ENCODE assay signal across 9 cellular contexts in genomic region chr5:149371296-149371962, GRCh38. TPM values are rescaled to one million over a fixed set of nuclear protein-coding genes. Genes with fewer than 3 reads are reported as not detected.
A peak's percentile ranks its signal among the peaks of the same experiment; 100 is the strongest.
DNase-seq lines count a peak whose midpoint lies in the region; TF ChIP-seq lines count a peak whose summit lies in the region.
"Had no signal": no experiment of that assay in that cellular context is flagged by ENCODE, and none has a peak within 500 bp of the region (broad histone marks: within the 10 kb centered on the region; RNA-seq: fewer than 3 reads in every experiment).

No MANE protein-coding gene starts in this region.

- H3K27ac ChIP-seq in ascending aorta: peak overlapping the region; percentile 77 to 88

- no peaks in the 10 kb centered on the region for H3K9me3 ChIP-seq in ascending aorta

- intact Hi-C loops in ascending aorta (cut with DNase I): no loop called here

- H3K4me3 Mint-ChIP-seq in T-helper 2 cell treated with Interferon-gamma antibody and Interleukin-4, amounts not matched to agents 5 μg/mL and 100 μg/mL, for 36 hours: no peak overlapping the region

- no peaks in the 10 kb centered on the region for H3K36me3 ChIP-seq in ascending aorta

- no peaks in the 10 kb centered on the region for H3K9me3 Mint-ChIP-seq in T-helper 2 cell treated with Interferon-gamma antibody and Interleukin-4, amounts not matched to agents 5 μg/mL and 100 μg/mL, for 36 hours

- H3K27ac Mint-ChIP-seq in T-helper 2 cell treated with Interferon-gamma antibody and Interleukin-4, amounts not matched to agents 5 μg/mL and 100 μg/mL, for 36 hours: no peak overlapping the region

- DNase-seq in HFF-Myc (ENCODE audit: extremely low read depth, low read depth) (no peak), NB4 (ENCODE audit: low read depth) (peak; percentile 66), ascending aorta (ENCODE audit: low spot score in 2 of 2) (peak in 1 of 2 donors; percentile 73), iPS DF 4.7 (ENCODE audit: extremely low read depth, low spot score) (peak; percentile 74), GF-D8 (lab: John Stamatoyannopoulos, UW) (no peak)
- DNase-seq in T-helper 2 cell treated with Interferon-gamma antibody and Interleukin-4, amounts not matched to agents 5 μg/mL and 100 μg/mL, for 36 hours (ENCODE audit: low spot score): peak; percentile 38
- DNase-seq in stimulated activated CD4-positive, alpha-beta T cell treated with anti-CD3 and anti-CD28 coated beads, Interleukin-15, amount 100 ng/mL, for 24 hours: peak; percentile 76

- H3K4me3 ChIP-seq in HFF-Myc (replicated peaks; ENCODE audit: low read depth, low read length) (no peak overlapping the region), NB4 (ENCODE audit: low read depth, low read length) (no peak overlapping the region), ascending aorta (no peak overlapping the region)

- H3K27me3 ChIP-seq in ascending aorta: no peaks in the 10 kb centered on the region

- H3K4me1 Mint-ChIP-seq in T-helper 2 cell treated with Interferon-gamma antibody and Interleukin-4, amounts not matched to agents 5 μg/mL and 100 μg/mL, for 36 hours (ENCODE audit: low read depth): peaks cover 6% of the 10 kb centered on the region

- no peaks in the 10 kb centered on the region for H3K27me3 Mint-ChIP-seq in T-helper 2 cell treated with Interferon-gamma antibody and Interleukin-4, amounts not matched to agents 5 μg/mL and 100 μg/mL, for 36 hours (ENCODE audit: low read depth)

- peak; percentile 91 for TF ChIP-seq CTCF in GM12874 (IDR thresholded peaks at IDR 0.05; ENCODE audit: insufficient read depth, low read depth, low read length)
- TF ChIP-seq CTCF in HFF-Myc (IDR thresholded peaks at IDR 0.05; ENCODE audit: low read depth, low read length, missing control alignments): peak; percentile 83
- TF ChIP-seq CTCF in NB4 (IDR thresholded peaks at IDR 0.05; ENCODE audit: low read depth, low read length): peak; percentile 89
- TF ChIP-seq CTCF in ascending aorta (IDR thresholded peaks at IDR 0.05): peak; percentile 40 to 49 (median 44)

- H3K36me3 Mint-ChIP-seq in T-helper 2 cell treated with Interferon-gamma antibody and Interleukin-4, amounts not matched to agents 5 μg/mL and 100 μg/mL, for 36 hours (ENCODE audit: low read depth): peaks cover 7% of the 10 kb centered on the region

- no peak for TF ChIP-seq POLR2A in NB4 (IDR thresholded peaks at IDR 0.05; ENCODE audit: extremely low read depth, insufficient read length)

- H3K4me1 ChIP-seq in ascending aorta: peaks cover 5 to 27% of the 10 kb centered on the region in 2 donors

RNA-seq across cellular contexts. Expression of gene IL17B, which starts 7.7 kb away (rescaled TPM):
- total RNA-seq in ascending aorta: 46.8 TPM
- total RNA-seq: lower leg skin had no signal

RNA-seq across cellular contexts. Expression of gene PCYOX1L, which starts 13.6 kb away (rescaled TPM):
- total RNA-seq in ascending aorta: 1.5 TPM

RNA-seq across cellular contexts. Expression of gene GRPEL2, which starts 26.1 kb away (rescaled TPM):
- total RNA-seq in ascending aorta: 7.8 TPM

Comparison
In these comparisons a context has a peak if more than half of its experiments do, and no peak if none do; other contexts are left out.
1. DNase-seq: peak in NB4 (single experiment), T-helper 2 cell treated with Interferon-gamma antibody and Interleukin-4, amounts not matched to agents 5 μg/mL and 100 μg/mL, for 36 hours (single experiment), iPS DF 4.7 (single experiment) and stimulated activated CD4-positive, alpha-beta T cell treated with anti-CD3 and anti-CD28 coated beads, Interleukin-15, amount 100 ng/mL, for 24 hours (single experiment); none in HFF-Myc (single experiment) and GF-D8 (single experiment).
2. Peak in every context shown above with its lines, with median percentiles within 50 percentile points of each other: CTCF ChIP-seq.